Comparison of ENCODE assay signal across 11 cellular contexts in genomic region chr6:137921823-137922222, GRCh38. TPM values are rescaled to one million over a fixed set of nuclear protein-coding genes. Genes with fewer than 3 reads are reported as not detected.
DNase-seq lines count a peak whose midpoint lies in the region; ATAC-seq and TF ChIP-seq lines count a peak whose summit lies in the region.
"Had no signal": no experiment of that assay in that cellular context is flagged by ENCODE, and none has a peak within 500 bp of the region (broad histone marks: within the 10 kb centered on the region; RNA-seq: fewer than 3 reads in every experiment).

No MANE protein-coding gene starts in this region.

- CTCF ChIA-PET in GM10248 (lab: Yijun Ruan, JAX), result interaction anchor here (1.7 to 9.5 kb wide), 5 partner anchors 10 to 122 kb away, joined by 5 to 97 read pairs (median 8); no protein-coding TSS in a partner anchor
- CTCF ChIA-PET in activated CD4-positive, alpha-beta T cell treated with anti-CD3 and anti-CD28 coated beads for 36 hours (lab: Charles Lee), result no interaction called here

- H3K36me3 Mint-ChIP-seq in activated CD4-positive, alpha-beta T cell treated with anti-CD3 and anti-CD28 coated beads for 36 hours (ENCODE audit: low read depth), result no peaks in the 10 kb centered on the region

- intact Hi-C loops in activated CD4-positive, alpha-beta T cell treated with anti-CD3 and anti-CD28 coated beads for 36 hours (cut with DNase I, micrococcal nuclease), result no loop called here

- H3K27ac Mint-ChIP-seq in activated CD4-positive, alpha-beta T cell treated with anti-CD3 and anti-CD28 coated beads for 36 hours, result no peak overlapping the region

- DNase-seq in GM10248 (ENCODE audit: extremely low spot score), result no peak
- no peak for DNase-seq in fibroblast of pulmonary artery (ENCODE audit: low read depth)
- no peak for DNase-seq in occipital lobe (lab: John Stamatoyannopoulos, UW)
- DNase-seq in GM20000 (ENCODE audit: low spot score), result no peak
- DNase-seq in activated CD4-positive, alpha-beta T cell treated with anti-CD3 and anti-CD28 coated beads for 36 hours, result no peak
- DNase-seq: heart right ventricle, NCI-H1436 treated with DMSO at 0.1 percent for 48 hours had no signal

- POLR2A ChIA-PET in GM10248 (lab: Yijun Ruan, JAX), result no interaction called here
- POLR2A ChIA-PET in activated CD4-positive, alpha-beta T cell treated with anti-CD3 and anti-CD28 coated beads for 36 hours (lab: Charles Lee), result no interaction called here

- no peak overlapping the region for H3K4me3 Mint-ChIP-seq in activated CD4-positive, alpha-beta T cell treated with anti-CD3 and anti-CD28 coated beads for 36 hours
- H3K4me3 Mint-ChIP-seq: central memory CD8-positive, alpha-beta T cell had no signal

- H3K9me3 Mint-ChIP-seq in activated CD4-positive, alpha-beta T cell treated with anti-CD3 and anti-CD28 coated beads for 36 hours (ENCODE audit: low read depth), result no peaks in the 10 kb centered on the region
- H3K9me3 Mint-ChIP-seq: central memory CD8-positive, alpha-beta T cell had no signal

- H3K27me3 Mint-ChIP-seq in activated CD4-positive, alpha-beta T cell treated with anti-CD3 and anti-CD28 coated beads for 36 hours, result no peaks in the 10 kb centered on the region
- H3K27me3 Mint-ChIP-seq: central memory CD8-positive, alpha-beta T cell had no signal

- H3K4me1 Mint-ChIP-seq in activated CD4-positive, alpha-beta T cell treated with anti-CD3 and anti-CD28 coated beads for 36 hours, result peaks cover 26% of the 10 kb centered on the region

- no peak overlapping the region for H3K4me3 ChIP-seq in fibroblast of pulmonary artery (replicated peaks; ENCODE audit: low read depth, low read length)
- H3K4me3 ChIP-seq: heart right ventricle had no signal

- peak; percentile 26 for TF ChIP-seq CTCF in GM10248 (IDR thresholded peaks at IDR 0.05; ENCODE audit: control extremely low read depth, extremely low read depth, low read depth, missing control alignments)
- peak; percentile 16 for TF ChIP-seq CTCF in fibroblast of pulmonary artery (IDR thresholded peaks at IDR 0.05; ENCODE audit: low read length, missing control alignments)
- TF ChIP-seq CTCF in GM20000 (IDR thresholded peaks at IDR 0.05; ENCODE audit: extremely low read depth, missing control alignments), result no peak

- ATAC-seq in GM19351 (IDR thresholded peaks at IDR 0.05; ENCODE audit: unreplicated experiment) (peak; percentile 60), HG03432 (IDR thresholded peaks at IDR 0.05; ENCODE audit: unreplicated experiment) (peak; percentile 51), GM19467 (IDR thresholded peaks at IDR 0.05; ENCODE audit: unreplicated experiment) (no peak)
- ATAC-seq in activated CD4-positive, alpha-beta T cell treated with anti-CD3 and anti-CD28 coated beads for 36 hours, result no peak
- ATAC-seq: heart right ventricle had no signal

RNA-seq across cellular contexts. Expression of gene TNFAIP3, which starts 54.8 kb away (rescaled TPM):
- total RNA-seq in occipital lobe, result 0.78 TPM
- total RNA-seq in activated CD4-positive, alpha-beta T cell treated with anti-CD3 and anti-CD28 coated beads for 36 hours, result 100 to 1,000 TPM; 284 to 371 TPM

Comparison
In these comparisons a context has a peak if more than half of its experiments do, and no peak if none do; other contexts are left out.
1. ATAC-seq: peak in GM19351 (single experiment) and HG03432 (single experiment); none in GM19467 (single experiment) and activated CD4-positive, alpha-beta T cell treated with anti-CD3 and anti-CD28 coated beads for 36 hours (single experiment).
2. RNA of gene TNFAIP3, which starts 54.8 kb away (total RNA-seq): 284 to 371 TPM in activated CD4-positive, alpha-beta T cell treated with anti-CD3 and anti-CD28 coated beads for 36 hours; 0.78 TPM in occipital lobe (single experiment); every median in the first group is over 100 times any median in the second.